In the genomic region with DNA sequence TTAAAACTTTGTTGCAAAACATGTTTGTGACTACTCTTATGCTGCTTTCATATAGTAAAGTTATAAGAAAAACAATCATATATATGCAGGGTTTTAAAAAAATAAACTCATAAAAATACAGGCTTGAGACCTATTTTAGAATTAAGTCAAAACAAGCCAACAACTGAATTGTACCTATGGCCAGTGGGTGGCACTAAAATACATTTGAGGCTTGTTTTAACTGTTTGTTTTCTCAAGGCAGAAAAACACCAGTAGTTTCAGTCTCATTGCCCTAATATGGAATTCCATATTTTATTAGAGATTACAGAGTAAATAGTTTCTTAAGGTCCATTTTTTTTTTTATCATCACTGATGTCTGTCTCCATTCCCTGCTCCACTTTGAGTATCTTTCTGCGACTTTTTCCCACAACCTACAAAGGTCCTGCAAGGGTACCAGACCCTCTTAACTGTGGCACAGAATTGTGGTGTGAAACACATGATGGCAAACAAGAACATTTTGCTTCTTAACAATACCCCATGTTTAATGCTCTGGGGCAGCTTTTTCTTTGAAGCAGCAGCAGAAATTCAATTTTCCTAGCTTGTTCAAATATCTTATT, we compare ENCODE assay signal across 8 cellular contexts. TPM values are rescaled to one million over a fixed set of nuclear protein-coding genes. Genes with fewer than 3 reads are reported as not detected.
DNase-seq lines count a peak whose midpoint lies in the region; ATAC-seq and TF ChIP-seq lines count a peak whose summit lies in the region.

No MANE protein-coding gene starts in this region.

- no peaks in the 10 kb centered on the region for H3K27me3 Mint-ChIP-seq in neural crest cell (ENCODE audit: low read depth)

- no peaks in the 10 kb centered on the region for H3K4me1 Mint-ChIP-seq in neural crest cell

- ATAC-seq in GM18858 (IDR thresholded peaks at IDR 0.05; ENCODE audit: unreplicated experiment) (peak; percentile 46), HG02870 (IDR thresholded peaks at IDR 0.05; ENCODE audit: unreplicated experiment) (no peak)

- TF ChIP-seq CTCF in neural crest cell (conservative IDR thresholded peaks at IDR 0.05), result peak; percentile 66

- DNase-seq in CD1c-positive myeloid dendritic cell (ENCODE audit: extremely low spot score) (peak; percentile 21), NCI-H774 (lab: John Stamatoyannopoulos, UW) (peak; percentile 32), dermis microvascular lymphatic vessel endothelial cell (ENCODE audit: low read depth in 2 of 2) (peak; percentile 1 to 56), neural crest cell (ENCODE audit: low read depth, low spot score) (no peak), NCI-H187 (lab: John Stamatoyannopoulos, UW) (no peak)
- DNase-seq in activated effector memory CD4-positive, alpha-beta T cell treated with anti-CD3 and anti-CD28 coated beads, Interleukin-2, amount 50 U/mL, for 16 hours, result no peak

- no peaks in the 10 kb centered on the region for H3K36me3 Mint-ChIP-seq in neural crest cell (ENCODE audit: low read depth)

- H3K4me3 Mint-ChIP-seq in neural crest cell, result no peak overlapping the region

- no peaks in the 10 kb centered on the region for H3K9me3 Mint-ChIP-seq in neural crest cell

- no peak overlapping the region for H3K27ac Mint-ChIP-seq in neural crest cell (ENCODE audit: unreplicated experiment)

RNA-seq across cellular contexts. Expression of gene CCDC89, which starts 8.5 kb away (rescaled TPM):
- total RNA-seq in dermis microvascular lymphatic vessel endothelial cell (not detected in 2 replicates), neural crest cell (not detected in 2 replicates)

RNA-seq across cellular contexts. Expression of gene CREBZF, which starts 29.6 kb away (rescaled TPM):
- 20.9 and 26.3 TPM in 2 replicates for total RNA-seq in dermis microvascular lymphatic vessel endothelial cell
- 57.8 and 59.7 TPM in 2 replicates for total RNA-seq in neural crest cell

RNA-seq across cellular contexts. Expression of gene TMEM126A, which starts 46.7 kb away (rescaled TPM):
- 27.1 and 41.6 TPM in 2 replicates for total RNA-seq in dermis microvascular lymphatic vessel endothelial cell
- total RNA-seq in neural crest cell, result 34.6 and 36.4 TPM in 2 replicates

Comparison
In these comparisons a context has a peak if more than half of its experiments do, and no peak if none do; other contexts are left out.
1. DNase-seq: peak in CD1c-positive myeloid dendritic cell (single experiment), NCI-H774 (single experiment) and dermis microvascular lymphatic vessel endothelial cell (2 of 2); none in neural crest cell (single experiment), NCI-H187 (0 of 2) and activated effector memory CD4-positive, alpha-beta T cell treated with anti-CD3 and anti-CD28 coated beads, Interleukin-2, amount 50 U/mL, for 16 hours (single experiment).